9 cellular contexts compared by ENCODE assay signal in the genomic region with DNA sequence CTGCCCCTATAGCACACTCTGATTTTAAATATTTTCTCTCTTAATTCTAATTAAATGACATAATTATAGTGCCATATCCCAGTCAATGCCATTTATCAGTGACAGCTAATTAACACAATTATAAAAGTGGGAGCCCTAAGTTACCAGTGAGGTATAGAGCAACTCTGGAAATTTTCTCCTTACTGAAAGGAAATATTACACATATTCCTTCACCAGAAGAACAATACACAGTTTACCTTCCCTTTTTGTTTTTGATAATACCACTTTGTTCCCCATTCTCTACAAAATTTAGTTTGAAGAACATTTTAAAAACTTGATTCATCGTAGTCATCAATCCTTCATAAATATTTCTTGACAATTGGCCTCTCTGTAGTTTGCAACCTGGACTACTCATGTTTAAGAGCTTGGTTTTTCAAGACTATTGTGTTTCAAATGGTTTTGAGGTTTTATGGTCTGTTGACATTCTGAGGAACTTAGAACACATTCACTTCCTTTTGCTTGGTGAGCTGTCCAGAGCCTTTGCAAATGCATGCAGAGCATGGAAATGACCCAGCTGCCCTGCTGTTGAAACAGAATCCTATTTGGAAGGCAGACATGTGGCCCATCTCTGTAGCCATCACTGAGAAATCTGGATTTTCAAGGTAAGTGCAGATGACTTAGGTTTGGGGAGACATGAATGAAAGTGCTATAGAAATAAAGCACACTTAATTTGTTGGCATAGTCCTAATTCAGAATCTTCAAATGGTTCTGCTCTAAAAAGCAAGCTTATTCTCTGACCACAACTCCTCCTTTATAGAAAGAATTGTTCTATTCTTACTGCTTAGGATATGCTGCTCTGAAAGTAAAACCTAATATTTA. TPM values are rescaled to one million over a fixed set of nuclear protein-coding genes. Genes with fewer than 3 reads are reported as not detected.
DNase-seq lines count a peak whose midpoint lies in the region; ATAC-seq and TF ChIP-seq lines count a peak whose summit lies in the region.
"Had no signal": no experiment of that assay in that cellular context is flagged by ENCODE, and none has a peak within 500 bp of the region (broad histone marks: within the 10 kb centered on the region; RNA-seq: fewer than 3 reads in every experiment).

Gene GPR141, plus strand, starts transcription at position 504 of the 858 bp plus-strand sequence. CDS start 56,628 bp downstream, outside the sequence.

- H3K36me3 ChIP-seq in OCI-LY7 (ENCODE audit: insufficient read depth, low read length) (no peaks in the 10 kb centered on the region), neuronal stem cell (replicated peaks in 1 of 2; ENCODE audit: control insufficient read depth in 2 of 2, insufficient read depth in 2 of 2, low read length in 2 of 2) (no peaks in the 10 kb centered on the region)

- H3K18ac ChIP-seq in neuronal stem cell (ENCODE audit: low read length), result no peak within 1 kb of the TSS

- no TSS peak for BruUV-seq in OCI-LY7 (replicated peaks; lab: Mats Ljungman, UMichigan)

- H4K20me1 ChIP-seq in OCI-LY7 (ENCODE audit: insufficient read depth, low read length), result no peaks in the 10 kb centered on the region

- no peak within 1 kb of the TSS for H4K91ac ChIP-seq in neuronal stem cell (ENCODE audit: low read depth, low read length, poor library complexity)

- H3K79me2 ChIP-seq in OCI-LY7 (ENCODE audit: insufficient read depth, low read depth, low read length), result no peaks in the 10 kb centered on the region

- no peaks in the 10 kb centered on the region for H3K27me3 ChIP-seq in neuronal stem cell (ENCODE audit: control insufficient read depth in 3 of 3, insufficient read depth in 3 of 3, low read depth in 1 of 3, low read length in 3 of 3)

- no peak within 1 kb of the TSS for H3K14ac ChIP-seq in neuronal stem cell (ENCODE audit: low read length)

- no peak for DNase-seq in activated T-cell treated with anti-CD3 and anti-CD28 coated beads, Interleukin-2, amount 50 U/mL, for 72 hours
- no peak for DNase-seq in activated T-cell treated with anti-CD3 and anti-CD28 coated beads, Interleukin-2, amount 50 U/mL, for 1 hour
- peak; percentile 18 for DNase-seq in OCI-LY7 (ENCODE audit: low spot score)
- DNase-seq in neuronal stem cell (ENCODE audit: low spot score), result no peak
- no peak for DNase-seq in G401 (ENCODE audit: low spot score)
- no peak for DNase-seq in activated CD4-positive, alpha-beta T cell treated with anti-CD3 and anti-CD28 coated beads for 4 hours
- DNase-seq in activated CD4-positive, alpha-beta T cell treated with anti-CD3 and anti-CD28 coated beads, Interleukin-2, amount 10 ng/mL, durations not matched to agents 7 days and 5 days, result no peak

- CTCF ChIA-PET in OCI-LY7 (lab: Charles Lee; ENCODE audit: unreplicated experiment), result no interaction called here
- CTCF ChIA-PET in activated CD4-positive, alpha-beta T cell treated with anti-CD3 and anti-CD28 coated beads, Interleukin-2, amount 10 ng/mL, durations not matched to agents 7 days and 5 days (lab: Charles Lee), result interaction anchor here (1.6 kb wide), 1 partner anchor 13 kb away, joined by 3 read pairs; no protein-coding TSS in a partner anchor

- H3K4me2 ChIP-seq in OCI-LY7 (ENCODE audit: low read length) (no peak within 1 kb of the TSS), neuronal stem cell (ENCODE audit: insufficient read depth, low read length, poor library complexity, severe bottlenecking) (no peak within 1 kb of the TSS)

- no peak within 1 kb of the TSS for H4K8ac ChIP-seq in neuronal stem cell (ENCODE audit: low read depth, low read length)

- WGBS in neuronal stem cell (ENCODE audit: extremely low coverage in 2 of 2, insufficient read length in 2 of 2, insufficient replicate concordance in 1 of 2), 2 donors, result no CpG with 5 or more reads among the region's 1 CpG

- peak within 1 kb of the TSS; percentile 46 for H3K27ac Mint-ChIP-seq in activated T-cell treated with anti-CD3 and anti-CD28 coated beads, Interleukin-2, amount 50 U/mL, for 72 hours
- no peak within 1 kb of the TSS for H3K27ac Mint-ChIP-seq in activated CD4-positive, alpha-beta T cell treated with anti-CD3 and anti-CD28 coated beads, Interleukin-2, amount 10 ng/mL, durations not matched to agents 7 days and 5 days

- no peaks in the 10 kb centered on the region for H3K9me2 ChIP-seq in OCI-LY7 (ENCODE audit: insufficient read depth, low read length)

- no peak within 1 kb of the TSS for H3K9ac ChIP-seq in neuronal stem cell (ENCODE audit: low read depth, low read length, poor library complexity)

- no peak within 1 kb of the TSS for H2AK5ac ChIP-seq in neuronal stem cell (ENCODE audit: low read depth, low read length)

- H3K23ac ChIP-seq in neuronal stem cell (ENCODE audit: low read depth, low read length, poor library complexity), result no peak within 1 kb of the TSS

- H2AFZ ChIP-seq in OCI-LY7 (ENCODE audit: low read length), result no peak within 1 kb of the TSS
- peak within 1 kb of the TSS; percentile 11 for H2AFZ ChIP-seq in neuronal stem cell (ENCODE audit: low read length)

- peak within 1 kb of the TSS in 1 of 2 donors; percentile 13 for H3K4me3 Mint-ChIP-seq in activated T-cell treated with anti-CD3 and anti-CD28 coated beads, Interleukin-2, amount 50 U/mL, for 72 hours
- H3K4me3 Mint-ChIP-seq in activated CD4-positive, alpha-beta T cell treated with anti-CD3 and anti-CD28 coated beads, Interleukin-2, amount 10 ng/mL, durations not matched to agents 7 days and 5 days, result no peak within 1 kb of the TSS

- H2BK15ac ChIP-seq in neuronal stem cell (ENCODE audit: low read length), result no peak within 1 kb of the TSS

- H3K9me3 ChIP-seq in OCI-LY7 (ENCODE audit: low read length) (no peaks in the 10 kb centered on the region), neuronal stem cell (replicated peaks in 1 of 2; ENCODE audit: control insufficient read depth in 2 of 2, insufficient read depth in 1 of 2, low read depth in 1 of 2, low read length in 2 of 2) (no peaks in the 10 kb centered on the region)

- peaks cover 15% of the 10 kb centered on the region for H3K27me3 Mint-ChIP-seq in activated T-cell treated with anti-CD3 and anti-CD28 coated beads, Interleukin-2, amount 50 U/mL, for 72 hours (ENCODE audit: low read depth)
- H3K27me3 Mint-ChIP-seq in activated CD4-positive, alpha-beta T cell treated with anti-CD3 and anti-CD28 coated beads, Interleukin-2, amount 10 ng/mL, durations not matched to agents 7 days and 5 days, result peaks cover 27% of the 10 kb centered on the region

- H3K9me3 Mint-ChIP-seq in activated T-cell treated with anti-CD3 and anti-CD28 coated beads, Interleukin-2, amount 50 U/mL, for 72 hours, result no peaks in the 10 kb centered on the region
- no peaks in the 10 kb centered on the region for H3K9me3 Mint-ChIP-seq in activated CD4-positive, alpha-beta T cell treated with anti-CD3 and anti-CD28 coated beads, Interleukin-2, amount 10 ng/mL, durations not matched to agents 7 days and 5 days

- H3K27ac ChIP-seq in OCI-LY7 (ENCODE audit: low read depth, low read length, poor library complexity, severe bottlenecking) (no peak within 1 kb of the TSS), neuronal stem cell (replicated peaks; ENCODE audit: low read length) (no peak within 1 kb of the TSS)

- no peak for ATAC-seq in activated T-cell treated with anti-CD3 and anti-CD28 coated beads, Interleukin-2, amount 50 U/mL, for 72 hours (replicated peaks in 1 of 2)
- peak; percentile 91 for ATAC-seq in HG03039 (IDR thresholded peaks at IDR 0.05; ENCODE audit: unreplicated experiment)

- H2BK12ac ChIP-seq in neuronal stem cell (ENCODE audit: low read length), result no peak within 1 kb of the TSS

- H3K79me1 ChIP-seq in neuronal stem cell (ENCODE audit: low read depth, low read length), result no peaks in the 10 kb centered on the region

- H3K4me1 ChIP-seq in OCI-LY7 (ENCODE audit: insufficient read depth, low read length, poor library complexity, severe bottlenecking) (peaks cover 7% of the 10 kb centered on the region), neuronal stem cell (ENCODE audit: control insufficient read depth in 2 of 2, insufficient read depth in 1 of 2, low read depth in 1 of 2, low read length in 2 of 2) (peaks cover 0 to 6% of the 10 kb centered on the region in 2 donors)

- H2BK5ac ChIP-seq in neuronal stem cell (ENCODE audit: low read length), result no peak within 1 kb of the TSS

- no peak within 1 kb of the TSS for H3K4ac ChIP-seq in neuronal stem cell (ENCODE audit: low read length)

- no peak for TF ChIP-seq CTCF in OCI-LY7 (conservative IDR thresholded peaks at IDR 0.05; ENCODE audit: low read length)

- intact Hi-C loops in OCI-LY7 (cut with micrococcal nuclease; ENCODE audit: unreplicated experiment), result no loop called here

- no peaks in the 10 kb centered on the region for H3K36me3 Mint-ChIP-seq in activated T-cell treated with anti-CD3 and anti-CD28 coated beads, Interleukin-2, amount 50 U/mL, for 72 hours (ENCODE audit: insufficient read depth in 2 of 2)
- H3K36me3 Mint-ChIP-seq in activated CD4-positive, alpha-beta T cell treated with anti-CD3 and anti-CD28 coated beads, Interleukin-2, amount 10 ng/mL, durations not matched to agents 7 days and 5 days (ENCODE audit: low read depth), result no peaks in the 10 kb centered on the region

- H3K4me1 Mint-ChIP-seq in activated T-cell treated with anti-CD3 and anti-CD28 coated beads, Interleukin-2, amount 50 U/mL, for 72 hours (ENCODE audit: low read depth), result no peaks in the 10 kb centered on the region
- H3K4me1 Mint-ChIP-seq in activated CD4-positive, alpha-beta T cell treated with anti-CD3 and anti-CD28 coated beads, Interleukin-2, amount 10 ng/mL, durations not matched to agents 7 days and 5 days, result peaks cover 6% of the 10 kb centered on the region

- in situ Hi-C loops in G401 (cut with HindIII; ENCODE audit: low sequenced_read_pairs), result no loop called here

- no peak within 1 kb of the TSS for H2BK120ac ChIP-seq in neuronal stem cell (ENCODE audit: low read depth, low read length)

- POLR2A ChIA-PET in OCI-LY7 (lab: Charles Lee), result no interaction called here
- POLR2A ChIA-PET in activated CD4-positive, alpha-beta T cell treated with anti-CD3 and anti-CD28 coated beads, Interleukin-2, amount 10 ng/mL, durations not matched to agents 7 days and 5 days (lab: Charles Lee), result interaction anchor here (0.7 kb wide), 1 partner anchor 42 kb away, joined by 3 read pairs; no protein-coding TSS in a partner anchor

- H3K4me3 ChIP-seq in OCI-LY7 (ENCODE audit: low read depth, low read length, poor library complexity, severe bottlenecking), result no peak within 1 kb of the TSS
- H3K4me3 ChIP-seq in neuronal stem cell (ENCODE audit: low read length in 2 of 2), result no peak within 1 kb of the TSS

RNA-seq across cellular contexts. Expression of gene GPR141, which starts in this region (rescaled TPM):
- total RNA-seq in activated T-cell treated with anti-CD3 and anti-CD28 coated beads, Interleukin-2, amount 50 U/mL, for 72 hours, result not detected
- total RNA-seq in OCI-LY7 (2014; rRNA removed; shearing (Covaris generic)), result not detected in 2 replicates
- total RNA-seq in OCI-LY7 (2022), result not detected in 2 replicates
- polyA plus RNA-seq in neuronal stem cell (2013, experiment 1 of 2), result not detected
- not detected for polyA plus RNA-seq in neuronal stem cell (2013, experiment 2 of 2)
- total RNA-seq in G401 (2014; rRNA removed; shearing (Covaris generic)), result not detected in 2 replicates
- total RNA-seq in activated CD4-positive, alpha-beta T cell treated with anti-CD3 and anti-CD28 coated beads, Interleukin-2, amount 10 ng/mL, durations not matched to agents 7 days and 5 days, result not detected
- total RNA-seq: T-helper 2 cell treated with Interferon-gamma antibody and Interleukin-4, amounts not matched to agents 100 ng/mL and 5 ng/mL, for 36 hours had no signal

Comparison
In these comparisons a context has a peak if more than half of its experiments do, and no peak if none do; other contexts are left out.
1. Peak in DNase-seq in OCI-LY7; RNA of the gene not detected or under 1 TPM.